ENCODE assay signal across 1 cellular context in the genomic region with DNA sequence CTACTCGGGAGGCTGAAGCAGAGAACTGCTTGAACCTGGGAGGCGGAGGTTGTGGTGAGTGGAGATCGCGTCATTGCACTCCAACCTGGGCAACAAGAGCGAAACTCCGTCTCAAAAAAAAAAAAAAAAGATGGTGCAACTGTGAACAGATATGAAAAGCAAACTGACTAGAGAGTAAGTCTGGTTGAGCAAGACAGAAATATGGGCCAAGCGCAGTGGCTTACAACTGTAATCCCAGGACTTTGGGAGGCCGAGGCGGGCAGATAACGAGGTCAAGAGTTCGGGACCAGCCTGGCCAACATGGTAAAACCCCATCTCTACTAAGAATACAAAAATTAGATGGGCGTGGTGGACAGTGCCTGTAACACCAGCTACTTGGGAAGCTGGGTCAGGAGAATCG. TPM values are rescaled to one million over a fixed set of nuclear protein-coding genes. Genes with fewer than 3 reads are reported as not detected.
"Had no signal": no experiment of that assay in that cellular context is flagged by ENCODE, and none has a peak within 500 bp of the region (broad histone marks: within the 10 kb centered on the region; RNA-seq: fewer than 3 reads in every experiment).

No MANE protein-coding gene starts in this region.

RNA-seq across cellular contexts. Expression of gene ENAH, which starts 24.1 kb away (rescaled TPM):
- total RNA-seq: natural killer cell had no signal
